Comparison of ENCODE assay signal across 1 cellular context in the genomic region with DNA sequence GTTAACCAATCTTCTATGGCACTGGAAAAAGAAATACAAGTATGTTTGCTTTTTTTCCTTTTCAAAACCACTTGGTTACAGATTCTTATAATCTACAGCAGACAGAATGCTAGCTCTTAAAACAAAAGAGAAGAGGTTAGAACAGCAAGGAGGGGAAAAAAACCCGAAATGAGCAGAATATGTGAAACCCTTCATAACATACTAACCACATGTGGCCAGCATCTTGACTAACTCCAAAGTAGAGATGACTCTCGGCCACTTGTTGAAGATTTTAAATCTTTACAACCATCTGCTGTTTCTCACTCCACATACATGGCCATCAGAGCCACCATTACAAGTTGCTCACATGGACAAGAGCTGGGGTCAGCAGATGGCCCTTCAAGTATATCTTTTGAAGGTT.
TF ChIP-seq lines count a peak whose summit lies in the region.

No MANE protein-coding gene starts in this region.

TF ChIP-seq in IMR-90, 13 proteins besides CTCF, POLR2A, EP300 and RAD21 (continued from another document):
- TF ChIP-seq USF2 (IDR thresholded peaks at IDR 0.05; ENCODE audit: low read depth, low read length), result no peak
- no peak for TF ChIP-seq CEBPB (IDR thresholded peaks at IDR 0.05; ENCODE audit: low read depth, low read length)
- TF ChIP-seq MXI1 (IDR thresholded peaks at IDR 0.05; ENCODE audit: borderline replicate concordance, low read depth, low read length), result no peak
- no peak for TF ChIP-seq BHLHE40 (IDR thresholded peaks at IDR 0.05; ENCODE audit: low read depth, low read length)
- no peak for TF ChIP-seq MAZ (IDR thresholded peaks at IDR 0.05; ENCODE audit: borderline replicate concordance, low read depth, low read length)
- TF ChIP-seq, protein P1, sequence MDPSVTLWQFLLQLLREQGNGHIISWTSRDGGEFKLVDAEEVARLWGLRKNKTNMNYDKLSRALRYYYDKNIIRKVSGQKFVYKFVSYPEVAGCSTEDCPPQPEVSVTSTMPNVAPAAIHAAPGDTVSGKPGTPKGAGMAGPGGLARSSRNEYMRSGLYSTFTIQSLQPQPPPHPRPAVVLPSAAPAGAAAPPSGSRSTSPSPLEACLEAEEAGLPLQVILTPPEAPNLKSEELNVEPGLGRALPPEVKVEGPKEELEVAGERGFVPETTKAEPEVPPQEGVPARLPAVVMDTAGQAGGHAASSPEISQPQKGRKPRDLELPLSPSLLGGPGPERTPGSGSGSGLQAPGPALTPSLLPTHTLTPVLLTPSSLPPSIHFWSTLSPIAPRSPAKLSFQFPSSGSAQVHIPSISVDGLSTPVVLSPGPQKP (IDR thresholded peaks at IDR 0.05; ENCODE audit: borderline replicate concordance, low read depth, low read length), result no peak
- TF ChIP-seq NFE2L2 (IDR thresholded peaks at IDR 0.05; ENCODE audit: low read depth, low read length), result no peak
- TF ChIP-seq MAFK (IDR thresholded peaks at IDR 0.05; ENCODE audit: low read depth, low read length), result no peak
